In the genomic region with DNA sequence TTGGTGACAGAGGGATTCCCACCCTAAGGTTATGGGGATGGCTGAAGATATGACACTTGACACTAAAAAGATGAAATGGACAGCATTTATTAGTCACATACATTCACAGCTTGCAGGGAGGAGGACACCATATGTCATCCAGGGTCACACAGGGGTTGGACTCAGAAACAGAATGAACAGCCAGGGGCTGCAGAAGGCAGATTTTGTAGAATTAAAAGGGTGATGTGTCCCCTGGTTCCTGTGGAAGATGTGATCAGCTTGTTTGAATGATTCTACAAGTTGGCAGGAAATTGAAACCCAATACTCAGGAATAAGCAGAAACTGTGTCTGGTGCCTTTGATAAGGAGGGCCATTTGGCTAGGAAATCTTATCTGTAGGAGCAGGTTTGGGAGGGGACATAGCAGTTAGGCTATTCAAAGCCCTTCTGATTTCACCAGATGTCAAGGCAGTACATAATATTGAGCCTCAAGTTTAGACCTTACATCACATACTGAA, we compare ENCODE assay signal across 1 cellular context.
TF ChIP-seq lines count a peak whose summit lies in the region.

No MANE protein-coding gene starts in this region.

TF ChIP-seq in K562, 482 proteins besides CTCF, POLR2A, EP300 and RAD21 (continued from another document and continues in another):
- no peak for TF ChIP-seq ZBTB5 (IDR thresholded peaks at IDR 0.05)
- no peak for TF ChIP-seq HIVEP1 (CRISPR knock-in tag; IDR thresholded peaks at IDR 0.05)
- peak; percentile 28 for TF ChIP-seq BRD9 (IDR thresholded peaks at IDR 0.05; ENCODE audit: low read depth, partially characterized antibody)
- no peak; the same call in 1 of the 2 replicates for TF ChIP-seq PHF21A (IDR thresholded peaks at IDR 0.05; ENCODE audit: borderline replicate concordance, low read depth)
- TF ChIP-seq HSF4 (CRISPR knock-in tag; IDR thresholded peaks at IDR 0.05; ENCODE audit: borderline replicate concordance), result no peak
- peak; percentile 93; the same call in 1 of the 2 replicates for TF ChIP-seq ZKSCAN8 (CRISPR knock-in tag; IDR thresholded peaks at IDR 0.05)
- no peak for TF ChIP-seq ILF3 (IDR thresholded peaks at IDR 0.05; ENCODE audit: borderline replicate concordance)
- TF ChIP-seq ZNF75A (CRISPR knock-in tag; IDR thresholded peaks at IDR 0.05), result no peak
- TF ChIP-seq BRF1 (IDR thresholded peaks at IDR 0.05; ENCODE audit: borderline replicate concordance, extremely low read depth, insufficient read length), result no peak
- TF ChIP-seq ZNF395 (CRISPR knock-in tag; IDR thresholded peaks at IDR 0.05), result peak; percentile 98
- TF ChIP-seq PBX2 (CRISPR knock-in tag; IDR thresholded peaks at IDR 0.05; ENCODE audit: low read depth), result no peak
- TF ChIP-seq PBX2 (tag; conservative IDR thresholded peaks at IDR 0.05; ENCODE audit: low read depth), result peak; percentile 84
- TF ChIP-seq STAT5B (CRISPR knock-in tag; IDR thresholded peaks at IDR 0.05), result no peak
- no peak for TF ChIP-seq JUNB (CRISPR knock-in tag; conservative IDR thresholded peaks at IDR 0.05)
- TF ChIP-seq DMBX1 (CRISPR knock-in tag; IDR thresholded peaks at IDR 0.05; ENCODE audit: borderline replicate concordance), result peak; percentile 94
- no peak for TF ChIP-seq ATF2 (CRISPR knock-in tag; IDR thresholded peaks at IDR 0.05)
- TF ChIP-seq SLC30A9 (CRISPR knock-in tag; IDR thresholded peaks at IDR 0.05), result no peak
- TF ChIP-seq, protein P1, sequence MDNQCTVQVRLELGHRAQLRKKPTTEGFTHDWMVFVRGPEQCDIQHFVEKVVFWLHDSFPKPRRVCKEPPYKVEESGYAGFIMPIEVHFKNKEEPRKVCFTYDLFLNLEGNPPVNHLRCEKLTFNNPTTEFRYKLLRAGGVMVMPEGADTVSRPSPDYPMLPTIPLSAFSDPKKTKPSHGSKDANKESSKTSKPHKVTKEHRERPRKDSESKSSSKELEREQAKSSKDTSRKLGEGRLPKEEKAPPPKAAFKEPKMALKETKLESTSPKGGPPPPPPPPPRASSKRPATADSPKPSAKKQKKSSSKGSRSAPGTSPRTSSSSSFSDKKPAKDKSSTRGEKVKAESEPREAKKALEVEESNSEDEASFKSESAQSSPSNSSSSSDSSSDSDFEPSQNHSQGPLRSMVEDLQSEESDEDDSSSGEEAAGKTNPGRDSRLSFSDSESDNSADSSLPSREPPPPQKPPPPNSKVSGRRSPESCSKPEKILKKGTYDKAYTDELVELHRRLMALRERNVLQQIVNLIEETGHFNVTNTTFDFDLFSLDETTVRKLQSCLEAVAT (IDR thresholded peaks at IDR 0.05), result peak in 1 of 2 experiments; percentile 29; a peak in 1 of 4 replicates
- TF ChIP-seq ZNF263 (CRISPR knock-in tag; IDR thresholded peaks at IDR 0.05; ENCODE audit: borderline replicate concordance), result no peak; the same call in 1 of the 2 replicates
- TF ChIP-seq HNRNPK (IDR thresholded peaks at IDR 0.05; ENCODE audit: low read depth, low read length, poor library complexity, severe bottlenecking), result no peak
- no peak for TF ChIP-seq DNMT1 (IDR thresholded peaks at IDR 0.05)
- TF ChIP-seq, protein P2, sequence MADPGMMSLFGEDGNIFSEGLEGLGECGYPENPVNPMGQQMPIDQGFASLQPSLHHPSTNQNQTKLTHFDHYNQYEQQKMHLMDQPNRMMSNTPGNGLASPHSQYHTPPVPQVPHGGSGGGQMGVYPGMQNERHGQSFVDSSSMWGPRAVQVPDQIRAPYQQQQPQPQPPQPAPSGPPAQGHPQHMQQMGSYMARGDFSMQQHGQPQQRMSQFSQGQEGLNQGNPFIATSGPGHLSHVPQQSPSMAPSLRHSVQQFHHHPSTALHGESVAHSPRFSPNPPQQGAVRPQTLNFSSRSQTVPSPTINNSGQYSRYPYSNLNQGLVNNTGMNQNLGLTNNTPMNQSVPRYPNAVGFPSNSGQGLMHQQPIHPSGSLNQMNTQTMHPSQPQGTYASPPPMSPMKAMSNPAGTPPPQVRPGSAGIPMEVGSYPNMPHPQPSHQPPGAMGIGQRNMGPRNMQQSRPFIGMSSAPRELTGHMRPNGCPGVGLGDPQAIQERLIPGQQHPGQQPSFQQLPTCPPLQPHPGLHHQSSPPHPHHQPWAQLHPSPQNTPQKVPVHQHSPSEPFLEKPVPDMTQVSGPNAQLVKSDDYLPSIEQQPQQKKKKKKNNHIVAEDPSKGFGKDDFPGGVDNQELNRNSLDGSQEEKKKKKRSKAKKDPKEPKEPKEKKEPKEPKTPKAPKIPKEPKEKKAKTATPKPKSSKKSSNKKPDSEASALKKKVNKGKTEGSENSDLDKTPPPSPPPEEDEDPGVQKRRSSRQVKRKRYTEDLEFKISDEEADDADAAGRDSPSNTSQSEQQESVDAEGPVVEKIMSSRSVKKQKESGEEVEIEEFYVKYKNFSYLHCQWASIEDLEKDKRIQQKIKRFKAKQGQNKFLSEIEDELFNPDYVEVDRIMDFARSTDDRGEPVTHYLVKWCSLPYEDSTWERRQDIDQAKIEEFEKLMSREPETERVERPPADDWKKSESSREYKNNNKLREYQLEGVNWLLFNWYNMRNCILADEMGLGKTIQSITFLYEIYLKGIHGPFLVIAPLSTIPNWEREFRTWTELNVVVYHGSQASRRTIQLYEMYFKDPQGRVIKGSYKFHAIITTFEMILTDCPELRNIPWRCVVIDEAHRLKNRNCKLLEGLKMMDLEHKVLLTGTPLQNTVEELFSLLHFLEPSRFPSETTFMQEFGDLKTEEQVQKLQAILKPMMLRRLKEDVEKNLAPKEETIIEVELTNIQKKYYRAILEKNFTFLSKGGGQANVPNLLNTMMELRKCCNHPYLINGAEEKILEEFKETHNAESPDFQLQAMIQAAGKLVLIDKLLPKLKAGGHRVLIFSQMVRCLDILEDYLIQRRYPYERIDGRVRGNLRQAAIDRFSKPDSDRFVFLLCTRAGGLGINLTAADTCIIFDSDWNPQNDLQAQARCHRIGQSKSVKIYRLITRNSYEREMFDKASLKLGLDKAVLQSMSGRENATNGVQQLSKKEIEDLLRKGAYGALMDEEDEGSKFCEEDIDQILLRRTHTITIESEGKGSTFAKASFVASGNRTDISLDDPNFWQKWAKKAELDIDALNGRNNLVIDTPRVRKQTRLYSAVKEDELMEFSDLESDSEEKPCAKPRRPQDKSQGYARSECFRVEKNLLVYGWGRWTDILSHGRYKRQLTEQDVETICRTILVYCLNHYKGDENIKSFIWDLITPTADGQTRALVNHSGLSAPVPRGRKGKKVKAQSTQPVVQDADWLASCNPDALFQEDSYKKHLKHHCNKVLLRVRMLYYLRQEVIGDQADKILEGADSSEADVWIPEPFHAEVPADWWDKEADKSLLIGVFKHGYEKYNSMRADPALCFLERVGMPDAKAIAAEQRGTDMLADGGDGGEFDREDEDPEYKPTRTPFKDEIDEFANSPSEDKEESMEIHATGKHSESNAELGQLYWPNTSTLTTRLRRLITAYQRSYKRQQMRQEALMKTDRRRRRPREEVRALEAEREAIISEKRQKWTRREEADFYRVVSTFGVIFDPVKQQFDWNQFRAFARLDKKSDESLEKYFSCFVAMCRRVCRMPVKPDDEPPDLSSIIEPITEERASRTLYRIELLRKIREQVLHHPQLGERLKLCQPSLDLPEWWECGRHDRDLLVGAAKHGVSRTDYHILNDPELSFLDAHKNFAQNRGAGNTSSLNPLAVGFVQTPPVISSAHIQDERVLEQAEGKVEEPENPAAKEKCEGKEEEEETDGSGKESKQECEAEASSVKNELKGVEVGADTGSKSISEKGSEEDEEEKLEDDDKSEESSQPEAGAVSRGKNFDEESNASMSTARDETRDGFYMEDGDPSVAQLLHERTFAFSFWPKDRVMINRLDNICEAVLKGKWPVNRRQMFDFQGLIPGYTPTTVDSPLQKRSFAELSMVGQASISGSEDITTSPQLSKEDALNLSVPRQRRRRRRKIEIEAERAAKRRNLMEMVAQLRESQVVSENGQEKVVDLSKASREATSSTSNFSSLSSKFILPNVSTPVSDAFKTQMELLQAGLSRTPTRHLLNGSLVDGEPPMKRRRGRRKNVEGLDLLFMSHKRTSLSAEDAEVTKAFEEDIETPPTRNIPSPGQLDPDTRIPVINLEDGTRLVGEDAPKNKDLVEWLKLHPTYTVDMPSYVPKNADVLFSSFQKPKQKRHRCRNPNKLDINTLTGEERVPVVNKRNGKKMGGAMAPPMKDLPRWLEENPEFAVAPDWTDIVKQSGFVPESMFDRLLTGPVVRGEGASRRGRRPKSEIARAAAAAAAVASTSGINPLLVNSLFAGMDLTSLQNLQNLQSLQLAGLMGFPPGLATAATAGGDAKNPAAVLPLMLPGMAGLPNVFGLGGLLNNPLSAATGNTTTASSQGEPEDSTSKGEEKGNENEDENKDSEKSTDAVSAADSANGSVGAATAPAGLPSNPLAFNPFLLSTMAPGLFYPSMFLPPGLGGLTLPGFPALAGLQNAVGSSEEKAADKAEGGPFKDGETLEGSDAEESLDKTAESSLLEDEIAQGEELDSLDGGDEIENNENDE (IDR thresholded peaks at IDR 0.05; ENCODE audit: low read depth, low read length), result no peak
- TF ChIP-seq L3MBTL2 (IDR thresholded peaks at IDR 0.05), result peak; percentile 11
- TF ChIP-seq MAFF (IDR thresholded peaks at IDR 0.05; ENCODE audit: low read length), result peak; percentile 46; the same call in 1 of the 2 replicates
- peak; percentile 95 for TF ChIP-seq ZNF584 (CRISPR knock-in tag; IDR thresholded peaks at IDR 0.05; ENCODE audit: low read depth)
- TF ChIP-seq RHOXF2B (CRISPR knock-in tag; conservative IDR thresholded peaks at IDR 0.05), result no peak
- peak; percentile 92 for TF ChIP-seq ETV1 (tag; conservative IDR thresholded peaks at IDR 0.05; ENCODE audit: low read depth)
- TF ChIP-seq BRF2 (IDR thresholded peaks at IDR 0.05; ENCODE audit: borderline replicate concordance, insufficient read depth, insufficient read length), result no peak
- no peak for TF ChIP-seq RAD51 (IDR thresholded peaks at IDR 0.05; ENCODE audit: borderline replicate concordance, low read depth)
